In the genomic region with DNA sequence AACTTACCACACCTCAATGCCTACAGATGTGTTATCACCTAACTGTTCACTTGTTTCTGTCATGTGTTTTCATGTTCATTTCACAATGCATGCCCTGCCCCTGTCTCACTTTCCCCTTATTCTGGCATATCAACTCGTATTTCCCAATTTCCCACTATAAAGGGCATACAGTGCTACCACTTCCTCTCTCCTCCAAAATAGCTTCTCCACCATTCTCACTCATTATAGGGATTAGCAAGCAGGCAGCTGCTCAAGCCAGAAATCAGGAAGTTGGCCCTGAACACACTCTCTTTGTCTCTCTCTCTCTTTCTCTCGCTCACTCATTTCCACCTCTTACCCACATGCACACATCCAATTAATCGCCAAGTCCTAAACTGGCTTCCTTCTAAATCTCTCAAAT, we compare ENCODE assay signal across 12 cellular contexts.
DNase-seq lines count a peak whose midpoint lies in the region; ATAC-seq and TF ChIP-seq lines count a peak whose summit lies in the region.
"Had no signal": no experiment of that assay in that cellular context is flagged by ENCODE, and none has a peak within 500 bp of the region (broad histone marks: within the 10 kb centered on the region; RNA-seq: fewer than 3 reads in every experiment).

No MANE protein-coding gene starts in this region.

- no peaks in the 10 kb centered on the region for H3K9me3 ChIP-seq in Loucy (ENCODE audit: insufficient read depth, low read depth, low read length)
- H3K9me3 ChIP-seq: vagina had no signal

- intact Hi-C loops in CD14-positive monocyte (cut with micrococcal nuclease) = no loop called here

- no peaks in the 10 kb centered on the region for H3K27me3 ChIP-seq in Loucy (ENCODE audit: insufficient read depth, low read length, poor library complexity, severe bottlenecking)
- H3K27me3 ChIP-seq: vagina had no signal

- no peaks in the 10 kb centered on the region for H3K9me2 ChIP-seq in Loucy (replicated peaks; ENCODE audit: low read depth, low read length)

- peak overlapping the region; percentile 77 to 94 (median 84) for H3K27ac Mint-ChIP-seq in CD14-positive monocyte
- peak overlapping the region; percentile 25 for H3K27ac Mint-ChIP-seq in activated T-helper 17 cell treated with anti-CD3 and anti-CD28 coated beads, Interleukin-2, amount 50 U/mL, for 72 hours
- peak overlapping the region; percentile 7 for H3K27ac Mint-ChIP-seq in memory B cell
- H3K27ac Mint-ChIP-seq: CD8-positive, alpha-beta T cell had no signal

- H3K4me1 Mint-ChIP-seq in CD14-positive monocyte (peaks cover 23% of the 10 kb centered on the region), memory B cell (peaks cover 14% of the 10 kb centered on the region)
- peaks cover 13% of the 10 kb centered on the region for H3K4me1 Mint-ChIP-seq in activated T-helper 17 cell treated with anti-CD3 and anti-CD28 coated beads, Interleukin-2, amount 50 U/mL, for 72 hours

- peaks cover 0 to 2% (median 0%) of the 10 kb centered on the region in 7 donors for H3K9me3 Mint-ChIP-seq in CD14-positive monocyte
- H3K9me3 Mint-ChIP-seq in activated T-helper 17 cell treated with anti-CD3 and anti-CD28 coated beads, Interleukin-2, amount 50 U/mL, for 72 hours = no peaks in the 10 kb centered on the region
- no peaks in the 10 kb centered on the region for H3K9me3 Mint-ChIP-seq in memory B cell
- H3K9me3 Mint-ChIP-seq: CD8-positive, alpha-beta T cell had no signal

- H4K20me1 ChIP-seq in Loucy (ENCODE audit: insufficient read depth, low read length, poor library complexity, severe bottlenecking) = no peaks in the 10 kb centered on the region

- peak overlapping the region; percentile 55 for H3K9ac ChIP-seq in Loucy (ENCODE audit: low read depth, low read length, poor library complexity, severe bottlenecking)

- peak overlapping the region; percentile 62 for H3K4me2 ChIP-seq in Loucy (ENCODE audit: low read depth, low read length, poor library complexity, severe bottlenecking)

- H3K4me1 ChIP-seq in Loucy (ENCODE audit: insufficient read depth, low read length, poor library complexity, severe bottlenecking) = peaks cover 33% of the 10 kb centered on the region
- H3K4me1 ChIP-seq: vagina had no signal

- H3K27me3 Mint-ChIP-seq in CD14-positive monocyte (ENCODE audit: low read depth in 3 of 3) (no peaks in the 10 kb centered on the region), memory B cell (no peaks in the 10 kb centered on the region)
- no peaks in the 10 kb centered on the region for H3K27me3 Mint-ChIP-seq in activated T-helper 17 cell treated with anti-CD3 and anti-CD28 coated beads, Interleukin-2, amount 50 U/mL, for 72 hours

- no peaks in the 10 kb centered on the region for H3F3A ChIP-seq in Loucy (ENCODE audit: low read depth)

- no peak for TF ChIP-seq CTCF in CD14-positive monocyte (IDR thresholded peaks at IDR 0.05)
- no peak for TF ChIP-seq CTCF in Loucy (conservative IDR thresholded peaks at IDR 0.05; ENCODE audit: low read length)

- peak overlapping the region; percentile 63 for H2AFZ ChIP-seq in Loucy (ENCODE audit: low read length)

- H3K4me3 ChIP-seq in Loucy (ENCODE audit: low read length, poor library complexity, severe bottlenecking) = peak overlapping the region; percentile 50
- H3K4me3 ChIP-seq: SK-N-MC, vagina had no signal

- H3K79me2 ChIP-seq in Loucy (ENCODE audit: insufficient read depth, low read length) = no peaks in the 10 kb centered on the region

- H3K4me3 Mint-ChIP-seq in CD14-positive monocyte = peak overlapping the region; percentile 31 to 58
- no peak overlapping the region for H3K4me3 Mint-ChIP-seq in activated T-helper 17 cell treated with anti-CD3 and anti-CD28 coated beads, Interleukin-2, amount 50 U/mL, for 72 hours
- no peak overlapping the region for H3K4me3 Mint-ChIP-seq in memory B cell
- H3K4me3 Mint-ChIP-seq: CD8-positive, alpha-beta T cell had no signal

- DNase-seq in CD14-positive monocyte (ENCODE audit: low spot score) = peak; percentile 48
- DNase-seq in memory B cell (ENCODE audit: low spot score in 2 of 2) = no peak
- DNase-seq in activated gamma-delta T cell (lab: John Stamatoyannopoulos, UW) = no peak
- DNase-seq in DMS 273 treated with DMSO at 0.1 percent for 48 hours (lab: John Stamatoyannopoulos, UW) = no peak
- DNase-seq: aorta; CD8-positive, alpha-beta T cell had no signal

- peak; percentile 18 for ATAC-seq in activated T-helper 17 cell treated with anti-CD3 and anti-CD28 coated beads, Interleukin-2, amount 50 U/mL, for 72 hours (replicated peaks)
- ATAC-seq in memory B cell (ENCODE audit: low read depth) = no peak
- no peak for ATAC-seq in GM21528 (IDR thresholded peaks at IDR 0.05; ENCODE audit: low FRiP score, unreplicated experiment)
- ATAC-seq in GM19324 (IDR thresholded peaks at IDR 0.05; ENCODE audit: low FRiP score, unreplicated experiment) = no peak
- ATAC-seq: CD8-positive, alpha-beta T cell had no signal

- H3K36me3 Mint-ChIP-seq in CD14-positive monocyte = no peaks in the 10 kb centered on the region
- no peaks in the 10 kb centered on the region for H3K36me3 Mint-ChIP-seq in activated T-helper 17 cell treated with anti-CD3 and anti-CD28 coated beads, Interleukin-2, amount 50 U/mL, for 72 hours (ENCODE audit: low read depth)
- H3K36me3 Mint-ChIP-seq in memory B cell = peaks cover 3% of the 10 kb centered on the region
- H3K36me3 Mint-ChIP-seq: CD8-positive, alpha-beta T cell had no signal

- no peaks in the 10 kb centered on the region for H3K36me3 ChIP-seq in Loucy (ENCODE audit: insufficient read depth, low read length)
- H3K36me3 ChIP-seq: vagina had no signal

Comparison
In these comparisons a context has a peak if more than half of its experiments do, and no peak if none do; other contexts are left out.
1. H3K27ac Mint-ChIP-seq: peak in every context shown above with its lines; median percentile 84 in CD14-positive monocyte; 25 in activated T-helper 17 cell treated with anti-CD3 and anti-CD28 coated beads, Interleukin-2, amount 50 U/mL, for 72 hours; 7 in memory B cell.
2. H3K4me3 Mint-ChIP-seq: peak in CD14-positive monocyte (2 of 2); none in activated T-helper 17 cell treated with anti-CD3 and anti-CD28 coated beads, Interleukin-2, amount 50 U/mL, for 72 hours (single experiment) and memory B cell (single experiment).